Comparison of ENCODE assay signal across 17 cellular contexts in genomic region chr11:58636587-58636986, GRCh38. TPM values are rescaled to one million over a fixed set of nuclear protein-coding genes. Genes with fewer than 3 reads are reported as not detected.
A peak's percentile ranks its signal among the peaks of the same experiment; 100 is the strongest.
DNase-seq lines count a peak whose midpoint lies in the region; ATAC-seq, FAIRE-seq and TF ChIP-seq lines count a peak whose summit lies in the region.
"Had no signal": no experiment of that assay in that cellular context is flagged by ENCODE, and none has a peak within 500 bp of the region (broad histone marks: within the 10 kb centered on the region; RNA-seq: fewer than 3 reads in every experiment).

No MANE protein-coding gene starts in this region.

- no peak overlapping the region for H3K4me2 ChIP-seq in K562 (ENCODE audit: insufficient read depth, low read length)
- H3K4me2 ChIP-seq: A549 had no signal

- BruUV-seq in K562 (replicated peaks; lab: Mats Ljungman, UMichigan) = no TSS peak

- no peaks in the 10 kb centered on the region for H3K36me3 ChIP-seq in K562 (ENCODE audit: control insufficient read depth, insufficient read depth, low read length)
- no peaks in the 10 kb centered on the region for H3K36me3 ChIP-seq in heart left ventricle

- H3K4me1 ChIP-seq in K562 (replicated peaks in 1 of 2; ENCODE audit: control insufficient read depth in 2 of 2, insufficient read depth in 2 of 2, low read length in 2 of 2) = no peaks in the 10 kb centered on the region
- peaks cover 0 to 23% (median 10%) of the 10 kb centered on the region in 12 donors for H3K4me1 ChIP-seq in heart left ventricle
- H3K4me1 ChIP-seq: A549, Caco-2 had no signal

- no peak overlapping the region for H3K27ac ChIP-seq in K562 (ENCODE audit: extremely low read depth, low read depth, low read length)
- no peak overlapping the region for H3K27ac ChIP-seq in heart left ventricle
- H3K27ac ChIP-seq: 22Rv1, A549, C4-2B had no signal

- H2AFZ ChIP-seq in K562 (ENCODE audit: low read depth, low read length) = no peak overlapping the region

- TF ChIP-seq POLR2A in K562 (conservative IDR thresholded peaks at IDR 0.05) (no peak), heart left ventricle (IDR thresholded peaks at IDR 0.05) (no peak)

- H3K9me3 ChIP-seq in K562 (replicated peaks; ENCODE audit: control insufficient read depth, insufficient read depth, low read depth, low read length) (no peaks in the 10 kb centered on the region), heart left ventricle (no peaks in the 10 kb centered on the region)
- H3K9me3 ChIP-seq: A549, Caco-2 had no signal

- DNase-seq in GM12864 (ENCODE audit: low read depth) = no peak
- peak; percentile 9 for DNase-seq in NCI-H69 (lab: John Stamatoyannopoulos, UW)
- DNase-seq in K562 (ENCODE audit: extremely low read depth in 1 of 4, low spot score in 3 of 4) = peak in 2 of 4 experiments; percentile 24 to 39
- no peak for DNase-seq in epithelial cell of proximal tubule (ENCODE audit: low read depth)
- no peak for DNase-seq in activated effector memory CD4-positive, alpha-beta T cell treated with anti-CD3 and anti-CD28 coated beads, Interleukin-2, amount 50 U/mL, for 16 hours
- no peak for DNase-seq in SHP77 (lab: John Stamatoyannopoulos, UW)
- no peak for DNase-seq in heart left ventricle
- DNase-seq in T1000 (lab: John Stamatoyannopoulos, UW) = no peak
- DNase-seq: AML-193; Caco-2; CD4-positive, alpha-beta T cell; HCEC 1CT had no signal

- peak; percentile 30 to 73; a peak in 2 of 4 replicates for TF ChIP-seq RAD21 in K562 (CRISPR knock-in tag; conservative IDR thresholded peaks at IDR 0.05 in 1 of 2, IDR thresholded peaks at IDR 0.05 in 1 of 2)

- H3K4me3 ChIP-seq in GM12864 (ENCODE audit: low read depth, low read length) (no peak overlapping the region), K562 (no peak overlapping the region), epithelial cell of proximal tubule (ENCODE audit: low read depth, low read length) (no peak overlapping the region), heart left ventricle (no peak overlapping the region)
- H3K4me3 ChIP-seq: A549 had no signal

- FAIRE-seq in K562 (lab: Jason Lieb, UNC) = peak; percentile 72
- FAIRE-seq: A549, D721Med, G401.6 had no signal

- H3K9ac ChIP-seq in K562 (ENCODE audit: insufficient read depth in 1 of 2, low read depth in 2 of 2, low read length in 2 of 2) = no peak overlapping the region

- no peaks in the 10 kb centered on the region for H4K20me1 ChIP-seq in K562 (replicated peaks; ENCODE audit: control insufficient read depth, insufficient read depth, low read length)

- CTCF ChIA-PET in K562 (lab: Yijun Ruan, JAX; ENCODE audit: low intra/inter-chr PET ratio) = interaction anchor here (1.1 kb wide), 1 partner anchor 152 kb away, joined by 6 read pairs; no protein-coding TSS in a partner anchor

- ATAC-seq in K562 = peak; percentile 78
- no peak for ATAC-seq in heart left ventricle
- ATAC-seq: A549 had no signal

- no peak for TF ChIP-seq EP300 in K562 (IDR thresholded peaks at IDR 0.05; ENCODE audit: low read length)

- POLR2A ChIA-PET in K562 (lab: Yijun Ruan, JAX) = no interaction called here

- H3K79me2 ChIP-seq in K562 (ENCODE audit: control insufficient read depth, insufficient read depth, low read length) = no peaks in the 10 kb centered on the region

- no peaks in the 10 kb centered on the region for H3K9me1 ChIP-seq in K562 (ENCODE audit: control insufficient read depth, insufficient read depth, low read length)

- H3K27me3 ChIP-seq in K562 (ENCODE audit: control insufficient read depth in 2 of 2, insufficient read depth in 2 of 2, low read length in 2 of 2) (no peaks in the 10 kb centered on the region), heart left ventricle (no peaks in the 10 kb centered on the region)

- intact Hi-C loops in K562 (cut with micrococcal nuclease) = loop anchor here (1.0 to 10.0 kb wide), 3 partner anchors 152 to 418 kb away; no protein-coding TSS in a partner anchor
- intact Hi-C loops in heart left ventricle (cut with DNase I) = no loop called here

- 4% methylated on average over 3 of the region's 3 CpGs for WGBS in K562 (ENCODE audit: insufficient coverage, low coverage, missing lambda C conversion rate)
- 63 to 83% (median 71%) methylated on average over 3 of the region's 3 CpGs for WGBS in heart left ventricle, 4 donors

- in situ Hi-C loops in K562 (cut with MboI) = loop anchor here (25.0 kb wide), 1 partner anchor 501 kb away; the partner anchor contains the start of gene FAM111A

- peak; percentile 24 for TF ChIP-seq CTCF in GM12864 (IDR thresholded peaks at IDR 0.05; ENCODE audit: low read depth, low read length, missing control alignments)
- peak; percentile 17 to 47 (median 37); a peak in 4 of 6 replicates for TF ChIP-seq CTCF in K562 (IDR thresholded peaks at IDR 0.05 in 2 of 3, conservative IDR thresholded peaks at IDR 0.05 in 1 of 3; ENCODE audit: insufficient read depth in 2 of 3, low read depth in 1 of 3, low read length in 3 of 3)
- TF ChIP-seq CTCF in epithelial cell of proximal tubule (conservative IDR thresholded peaks at IDR 0.05; ENCODE audit: low read depth, low read length) = peak; percentile 5
- TF ChIP-seq CTCF in heart left ventricle (IDR thresholded peaks at IDR 0.05) = no peak

RNA-seq across cellular contexts. Expression of gene CNTF, which starts 14.1 kb away (rescaled TPM):
- 7.6 and 18.0 TPM in 2 replicates for total RNA-seq in K562 (2011; cell fraction: chromatin; rRNA removed; ENCODE audit: low replicate concordance)
- 4.8 and 6.6 TPM in 2 replicates for total RNA-seq in K562 (2011; cell fraction: nucleolus; rRNA removed)
- total RNA-seq in K562 (2011; cell fraction: nucleoplasm; rRNA removed) = 15.2 and 24.6 TPM in 2 replicates
- total RNA-seq in K562 (2014; rRNA removed) (1.2 and 1.7 TPM in 2 replicates), K562 (2014; rRNA removed; fragmentation: Illumina TruSeq; extraction: Trizol) (4.3 and 4.9 TPM in 2 replicates), K562 (2015; rRNA removed; fragmentation: Illumina TruSeq; extraction: Trizol) (4.6 and 5.0 TPM in 2 replicates), K562 (2021) (3.1 and 3.2 TPM in 2 replicates), epithelial cell of proximal tubule (0.29 and 1.2 TPM in 2 replicates), heart left ventricle (1 to 10 TPM in 3 of 9 donors, under 1 TPM in 6; 0.71 to 1.5 (median 0.96) TPM)
- polyA plus RNA-seq in K562 (2011; rRNA removed) (1.6 and 1.7 TPM in 2 replicates), K562 (2014; fragmentation: Illumina TruSeq; extraction: Trizol) (2.2 and 2.9 TPM in 2 replicates), K562 (2014; fragmentation: Nextera tagmentation; extraction: Ambion mirVana) (under 1 TPM; 0.17 to 0.71 TPM), K562 (2014; rRNA removed) (1.2 and 2.3 TPM in 2 replicates), heart left ventricle (1 to 10 TPM in 1 of 2 donors, under 1 TPM in 1; 0.19 to 1.0 TPM)
- polyA plus RNA-seq in K562 (2011; cell fraction: cytosol; rRNA removed) = 0.40 and 0.68 TPM in 2 replicates
- polyA plus RNA-seq in K562 (2011; cell fraction: nucleus; rRNA removed) = 4.3 and 7.2 TPM in 2 replicates
- 1.6 and 2.0 TPM in 2 replicates for polyA plus RNA-seq in K562 (2012)
- 6.6 and 8.3 TPM in 2 replicates for polyA minus RNA-seq in K562 (2011; rRNA and poly(A)+ RNA removed)
- 0.57 TPM in 1 of 2 replicates, not detected in the other for polyA minus RNA-seq in K562 (2011; cell fraction: cytosol; rRNA and poly(A)+ RNA removed)
- 15.8 and 28.9 TPM in 2 replicates for polyA minus RNA-seq in K562 (2011; cell fraction: nucleus; rRNA and poly(A)+ RNA removed)

RNA-seq across cellular contexts. Expression of gene ZFP91, which starts 57.7 kb away (rescaled TPM):
- total RNA-seq in K562 (2011; cell fraction: chromatin; rRNA removed; ENCODE audit: low replicate concordance) = 13.7 and 41.3 TPM in 2 replicates
- 9.2 and 13.2 TPM in 2 replicates for total RNA-seq in K562 (2011; cell fraction: nucleolus; rRNA removed)
- 26.3 and 41.2 TPM in 2 replicates for total RNA-seq in K562 (2011; cell fraction: nucleoplasm; rRNA removed)
- 33.3 and 33.4 TPM in 2 replicates for total RNA-seq in K562 (2014; rRNA removed)
- 46.4 and 52.1 TPM in 2 replicates for total RNA-seq in K562 (2014; rRNA removed; fragmentation: Illumina TruSeq; extraction: Trizol)
- total RNA-seq in K562 (2015; rRNA removed; fragmentation: Illumina TruSeq; extraction: Trizol) = 54.2 and 56.7 TPM in 2 replicates
- 42.9 and 47.3 TPM in 2 replicates for total RNA-seq in K562 (2021)
- polyA plus RNA-seq in K562 (2011; rRNA removed) = 25.8 and 34.0 TPM in 2 replicates
- polyA plus RNA-seq in K562 (2011; cell fraction: cytosol; rRNA removed) = 9.3 and 19.5 TPM in 2 replicates
- 22.8 and 28.5 TPM in 2 replicates for polyA plus RNA-seq in K562 (2011; cell fraction: nucleus; rRNA removed)
- polyA plus RNA-seq in K562 (2012) = 24.4 and 28.5 TPM in 2 replicates
- 47.5 and 58.3 TPM in 2 replicates for polyA plus RNA-seq in K562 (2014; fragmentation: Illumina TruSeq; extraction: Trizol)
- polyA plus RNA-seq in K562 (2014; fragmentation: Nextera tagmentation; extraction: Ambion mirVana) = 10 to 100 TPM; 17.6 to 25.9 TPM
- polyA plus RNA-seq in K562 (2014; rRNA removed) = 32.5 and 32.8 TPM in 2 replicates
- 43.6 and 46.0 TPM in 2 replicates for polyA minus RNA-seq in K562 (2011; rRNA and poly(A)+ RNA removed)
- polyA minus RNA-seq in K562 (2011; cell fraction: cytosol; rRNA and poly(A)+ RNA removed) = 13.8 and 20.1 TPM in 2 replicates
- polyA minus RNA-seq in K562 (2011; cell fraction: nucleus; rRNA and poly(A)+ RNA removed) = 22.5 and 37.9 TPM in 2 replicates
- 25.8 and 31.8 TPM in 2 replicates for total RNA-seq in epithelial cell of proximal tubule
- total RNA-seq in heart left ventricle = 10 to 100 TPM; 53.4 to 67.0 (median 60.7) TPM
- 10 to 100 TPM; 11.2 to 41.4 TPM for polyA plus RNA-seq in heart left ventricle

Comparison
In these comparisons a context has a peak if more than half of its experiments do, and no peak if none do; other contexts are left out.
1. CTCF ChIP-seq: peak in GM12864 (single experiment), K562 (3 of 3) and epithelial cell of proximal tubule (single experiment); none in heart left ventricle (0 of 12).